In genomic region chr2:174341301-174341994, GRCh38 we compare ENCODE assay signal across 1 cellular context.
TF ChIP-seq lines count a peak whose summit lies in the region.

No MANE protein-coding gene starts in this region.

TF ChIP-seq in SK-N-SH, 30 proteins besides CTCF, POLR2A, EP300 and RAD21 (continued from another document):
- TF ChIP-seq, protein P1, sequence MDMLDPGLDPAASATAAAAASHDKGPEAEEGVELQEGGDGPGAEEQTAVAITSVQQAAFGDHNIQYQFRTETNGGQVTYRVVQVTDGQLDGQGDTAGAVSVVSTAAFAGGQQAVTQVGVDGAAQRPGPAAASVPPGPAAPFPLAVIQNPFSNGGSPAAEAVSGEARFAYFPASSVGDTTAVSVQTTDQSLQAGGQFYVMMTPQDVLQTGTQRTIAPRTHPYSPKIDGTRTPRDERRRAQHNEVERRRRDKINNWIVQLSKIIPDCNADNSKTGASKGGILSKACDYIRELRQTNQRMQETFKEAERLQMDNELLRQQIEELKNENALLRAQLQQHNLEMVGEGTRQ (IDR thresholded peaks at IDR 0.05; ENCODE audit: borderline replicate concordance, low read depth, low read length), result no peak
- TF ChIP-seq MAX (IDR thresholded peaks at IDR 0.05; ENCODE audit: low read depth), result peak; percentile 84
